18 cellular contexts compared by ENCODE assay signal in genomic region chr10:6213257-6213905, GRCh38. TPM values are rescaled to one million over a fixed set of nuclear protein-coding genes. Genes with fewer than 3 reads are reported as not detected.
DNase-seq lines count a peak whose midpoint lies in the region; ATAC-seq and TF ChIP-seq lines count a peak whose summit lies in the region.
"Had no signal": no experiment of that assay in that cellular context is flagged by ENCODE, and none has a peak within 500 bp of the region (broad histone marks: within the 10 kb centered on the region; RNA-seq: fewer than 3 reads in every experiment).

No MANE protein-coding gene starts in this region.

- no peak for ATAC-seq in aorta (ENCODE audit: low FRiP score)
- ATAC-seq: body of pancreas had no signal

- H3K79me2 ChIP-seq in trophoblast cell (ENCODE audit: control insufficient read depth, insufficient read depth, low read length, poor library complexity) = peaks cover 12% of the 10 kb centered on the region

- DNase-seq in activated T-cell treated with anti-CD3 and anti-CD28 coated beads, Interleukin-2, amount 50 U/mL, for 24 hours = no peak
- no peak for DNase-seq in activated T-cell treated with anti-CD3 and anti-CD28 coated beads for 4 hours
- no peak for DNase-seq in chondrocyte (ENCODE audit: low spot score)
- DNase-seq in trophoblast cell = no peak
- DNase-seq in aorta = no peak
- DNase-seq in prostate gland (ENCODE audit: low spot score) = no peak
- no peak for DNase-seq in midbrain (lab: John Stamatoyannopoulos, UW)
- DNase-seq in NCI-H2107 treated with DMSO at 0.1 percent for 48 hours (lab: John Stamatoyannopoulos, UW; ENCODE audit: unreplicated experiment) = no peak
- DNase-seq: activated CD4-positive, CD25-positive, alpha-beta regulatory T cell treated with anti-CD3 and anti-CD28 coated beads, Interleukin-2, amount 50 U/mL, for 72 hours; activated naive CD8-positive, alpha-beta T cell treated with anti-CD3 and anti-CD28 coated beads for 36 hours; BE2C; body of pancreas; colonic mucosa; NCI-H1105; NCI-H2029; NCI-H226; NCI-H82 had no signal

- no peak overlapping the region for H4K91ac ChIP-seq in trophoblast cell (ENCODE audit: low read depth, low read length)

- H4K8ac ChIP-seq in trophoblast cell (ENCODE audit: low read depth, low read length) = no peak overlapping the region

- H2BK5ac ChIP-seq in trophoblast cell (ENCODE audit: low read depth, low read length, poor library complexity) = no peak overlapping the region

- no peaks in the 10 kb centered on the region for H3K9me3 Mint-ChIP-seq in activated T-cell treated with anti-CD3 and anti-CD28 coated beads, Interleukin-2, amount 50 U/mL, for 24 hours
- no peaks in the 10 kb centered on the region for H3K9me3 Mint-ChIP-seq in chondrocyte (ENCODE audit: low read depth)
- H3K9me3 Mint-ChIP-seq: activated naive CD8-positive, alpha-beta T cell treated with anti-CD3 and anti-CD28 coated beads for 36 hours had no signal

- intact Hi-C loops in aorta (cut with DNase I) = no loop called here
- intact Hi-C loops in prostate gland (cut with DNase I) = no loop called here

- TF ChIP-seq POLR2A in prostate gland (IDR thresholded peaks at IDR 0.05) = no peak

- no peak overlapping the region for H3K4me3 ChIP-seq in trophoblast cell (ENCODE audit: low read depth, low read length)
- no peak overlapping the region for H3K4me3 ChIP-seq in aorta (ENCODE audit: low read length in 2 of 2)
- no peak overlapping the region for H3K4me3 ChIP-seq in prostate gland
- H3K4me3 ChIP-seq: body of pancreas, colonic mucosa had no signal

- H3K4ac ChIP-seq in trophoblast cell (ENCODE audit: low read depth, low read length) = no peak overlapping the region

- no peak overlapping the region for H4K12ac ChIP-seq in trophoblast cell (ENCODE audit: low read depth, low read length)

- no peak overlapping the region for H3K9ac ChIP-seq in trophoblast cell (ENCODE audit: low read length)
- H3K9ac ChIP-seq: parathyroid adenoma had no signal

- no peak overlapping the region for H2AK5ac ChIP-seq in trophoblast cell (ENCODE audit: low read length)

- H3K4me1 ChIP-seq in trophoblast cell (ENCODE audit: control insufficient read depth in 1 of 2, insufficient read depth in 2 of 2, low read length in 2 of 2) (peaks cover 7 to 22% of the 10 kb centered on the region in 2 experiments), aorta (ENCODE audit: control insufficient read depth in 1 of 2, insufficient read depth in 2 of 2, low read length in 2 of 2) (no peaks in the 10 kb centered on the region), prostate gland (replicated peaks) (no peaks in the 10 kb centered on the region)
- H3K4me1 ChIP-seq: colonic mucosa, parathyroid adenoma had no signal

- peaks cover 13% of the 10 kb centered on the region for H3K4me1 Mint-ChIP-seq in activated T-cell treated with anti-CD3 and anti-CD28 coated beads, Interleukin-2, amount 50 U/mL, for 24 hours (ENCODE audit: low read depth)
- peaks cover 46% of the 10 kb centered on the region for H3K4me1 Mint-ChIP-seq in chondrocyte (ENCODE audit: low read depth)

- no peak overlapping the region for H3K4me2 ChIP-seq in trophoblast cell (ENCODE audit: low read length)

- no peak for TF ChIP-seq CTCF in chondrocyte (IDR thresholded peaks at IDR 0.05)
- no peak for TF ChIP-seq CTCF in prostate gland (IDR thresholded peaks at IDR 0.05)

- no peak overlapping the region for H2BK120ac ChIP-seq in trophoblast cell (ENCODE audit: insufficient read depth, low read length, poor library complexity)

- WGBS in trophoblast cell (ENCODE audit: extremely low coverage, insufficient coverage, insufficient read length) = no CpG with 5 or more reads among the region's 17 CpGs
- 84 to 85% methylated on average over 17 of the region's 17 CpGs for WGBS in aorta, 2 donors
- 87% methylated on average over 17 of the region's 17 CpGs for WGBS in prostate gland

- peaks cover 2% of the 10 kb centered on the region for H3K79me1 ChIP-seq in trophoblast cell (ENCODE audit: low read length)

- no peak overlapping the region for H3K23ac ChIP-seq in trophoblast cell (ENCODE audit: low read length)

- H3K36me3 ChIP-seq in trophoblast cell (ENCODE audit: control insufficient read depth in 1 of 2, insufficient read depth in 2 of 2, low read length in 2 of 2) (peaks cover 56 to 57% of the 10 kb centered on the region in 2 experiments), aorta (ENCODE audit: control insufficient read depth in 1 of 2, insufficient read depth in 2 of 2, low read length in 1 of 2) (peaks cover 4 to 19% of the 10 kb centered on the region in 2 donors), prostate gland (peaks cover 7 to 12% of the 10 kb centered on the region in 2 donors)
- H3K36me3 ChIP-seq: BE2C had no signal

- H3K27me3 Mint-ChIP-seq in activated T-cell treated with anti-CD3 and anti-CD28 coated beads, Interleukin-2, amount 50 U/mL, for 24 hours = no peaks in the 10 kb centered on the region
- no peaks in the 10 kb centered on the region for H3K27me3 Mint-ChIP-seq in chondrocyte (ENCODE audit: low read depth)
- H3K27me3 Mint-ChIP-seq: activated naive CD8-positive, alpha-beta T cell treated with anti-CD3 and anti-CD28 coated beads for 36 hours had no signal

- peaks cover 87% of the 10 kb centered on the region for H3K36me3 Mint-ChIP-seq in activated T-cell treated with anti-CD3 and anti-CD28 coated beads, Interleukin-2, amount 50 U/mL, for 24 hours (ENCODE audit: low read depth)
- H3K36me3 Mint-ChIP-seq in chondrocyte (ENCODE audit: low read depth) = peaks cover 24% of the 10 kb centered on the region

- H3K9me3 ChIP-seq in trophoblast cell (ENCODE audit: insufficient read depth, low read depth, low read length) = no peaks in the 10 kb centered on the region
- no peaks in the 10 kb centered on the region for H3K9me3 ChIP-seq in aorta (ENCODE audit: control insufficient read depth, low read length)
- no peaks in the 10 kb centered on the region for H3K9me3 ChIP-seq in prostate gland
- H3K9me3 ChIP-seq: BE2C, body of pancreas, colonic mucosa had no signal

- H3K14ac ChIP-seq in trophoblast cell (ENCODE audit: low read length) = peak overlapping the region; percentile 19

- H3K27me3 ChIP-seq in trophoblast cell (ENCODE audit: insufficient read depth, low read length) (no peaks in the 10 kb centered on the region), aorta (ENCODE audit: control insufficient read depth in 1 of 2, insufficient read depth in 2 of 2, low read length in 1 of 2) (no peaks in the 10 kb centered on the region), prostate gland (replicated peaks; ENCODE audit: insufficient read depth) (no peaks in the 10 kb centered on the region)
- H3K27me3 ChIP-seq: BE2C, body of pancreas, colonic mucosa had no signal

- peak overlapping the region; percentile 15 for H3K18ac ChIP-seq in trophoblast cell (ENCODE audit: low read length)

- H3K27ac Mint-ChIP-seq in activated T-cell treated with anti-CD3 and anti-CD28 coated beads, Interleukin-2, amount 50 U/mL, for 24 hours = peak overlapping the region; percentile 65
- peak overlapping the region; percentile 17 for H3K27ac Mint-ChIP-seq in chondrocyte (ENCODE audit: unreplicated experiment)
- H3K27ac Mint-ChIP-seq: activated naive CD8-positive, alpha-beta T cell treated with anti-CD3 and anti-CD28 coated beads for 36 hours had no signal

- no peak overlapping the region for H2BK12ac ChIP-seq in trophoblast cell (ENCODE audit: low read length)

- H3K27ac ChIP-seq in trophoblast cell (ENCODE audit: low read depth, low read length) = no peak overlapping the region
- peak overlapping the region; percentile 6 to 57 for H3K27ac ChIP-seq in aorta (ENCODE audit: low read depth in 1 of 2, low read length in 2 of 2)
- H3K27ac ChIP-seq in prostate gland = no peak overlapping the region
- H3K27ac ChIP-seq: body of pancreas, colonic mucosa, parathyroid adenoma had no signal

- H2AFZ ChIP-seq in trophoblast cell (ENCODE audit: insufficient read depth, low read length, poor library complexity) = no peak overlapping the region
- H2AFZ ChIP-seq: parathyroid adenoma had no signal

- H3K4me3 Mint-ChIP-seq in activated T-cell treated with anti-CD3 and anti-CD28 coated beads, Interleukin-2, amount 50 U/mL, for 24 hours = no peak overlapping the region
- no peak overlapping the region for H3K4me3 Mint-ChIP-seq in chondrocyte (ENCODE audit: unreplicated experiment)
- H3K4me3 Mint-ChIP-seq: activated naive CD8-positive, alpha-beta T cell treated with anti-CD3 and anti-CD28 coated beads for 36 hours had no signal

RNA-seq across cellular contexts. Expression of gene PFKFB3, which starts 10.6 kb away (rescaled TPM):
- total RNA-seq in chondrocyte (40.3 to 46.5 TPM (median 41.6 TPM) in 3 replicates), aorta (100 to 1,000 TPM; 116 to 140 TPM), prostate gland (10 to 100 TPM; 24.3 to 52.7 TPM)
- 45.0 and 46.4 TPM in 2 replicates for polyA plus RNA-seq in trophoblast cell (2013)
- 10 to 100 TPM; 31.4 to 45.6 TPM for polyA plus RNA-seq in aorta

Comparison
In these comparisons a context has a peak if more than half of its experiments do, and no peak if none do; other contexts are left out.
1. H3K27ac ChIP-seq: peak in aorta (2 of 2); none in trophoblast cell (single experiment) and prostate gland (0 of 2).